ENCODE assay signal across 16 cellular contexts in the genomic region with DNA sequence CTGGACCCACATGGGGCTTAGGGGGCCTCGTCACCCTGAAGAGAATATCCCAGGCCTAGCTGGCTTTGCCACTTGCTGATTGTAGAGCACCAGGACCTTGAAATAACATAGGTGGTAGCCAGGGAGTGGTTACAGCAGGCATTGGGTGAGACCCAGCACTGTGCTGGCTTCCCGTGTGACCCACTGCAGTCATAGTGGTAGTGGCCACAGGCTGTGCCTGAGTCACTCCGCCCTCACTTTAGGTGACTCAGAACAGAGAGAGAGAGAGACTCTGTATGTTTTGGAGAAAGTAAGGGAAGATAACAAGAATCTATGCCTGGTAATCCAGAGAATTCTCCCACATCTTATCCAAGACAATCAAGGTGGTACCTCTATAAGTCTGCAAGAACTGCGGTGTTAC.
"Had no signal": no experiment of that assay in that cellular context is flagged by ENCODE, and none has a peak within 500 bp of the region (broad histone marks: within the 10 kb centered on the region; RNA-seq: fewer than 3 reads in every experiment).

No MANE protein-coding gene starts in this region.

- H3K4me1 ChIP-seq: left ventricle myocardium inferior, pancreas, transverse colon had no signal

- H3K4me3 ChIP-seq: left ventricle myocardium inferior, pancreas, transverse colon had no signal

- H3K27me3 ChIP-seq: pancreas, transverse colon had no signal

- H3K9me3 ChIP-seq: pancreas had no signal

- H3K36me3 ChIP-seq: left ventricle myocardium inferior, pancreas, transverse colon, WERI-Rb-1 had no signal

- H3K4me3 Mint-ChIP-seq: activated CD4-positive, alpha-beta memory T cell treated with anti-CD3 and anti-CD28 coated beads for 36 hours; activated CD8-positive, alpha-beta memory T cell treated with anti-CD3 and anti-CD28 coated beads, Interleukin-2, amount 10 ng/mL, durations not matched to agents 7 days and 5 days; memory B cell; naive thymus-derived CD8-positive, alpha-beta T cell; stimulated activated naive B cell treated with anti-CD40 and anti-IgM and Interleukin-4, amounts not matched to agents 10 μg/mL and 1 μg/mL and 100 μg/mL, for 72 hours had no signal

- DNase-seq: activated CD4-positive, alpha-beta memory T cell treated with anti-CD3 and anti-CD28 coated beads for 36 hours; activated CD8-positive, alpha-beta memory T cell treated with anti-CD3 and anti-CD28 coated beads, Interleukin-2, amount 10 ng/mL, durations not matched to agents 7 days and 5 days; activated naive CD4-positive, alpha-beta T cell treated with anti-CD3 and anti-CD28 coated beads, Interleukin-2, amount 50 U/mL, for 16 hours; activated T-cell treated with anti-CD3 and anti-CD28 coated beads, Interleukin-2, amount 50 U/mL, for 1 hour; hypothalamus; left ventricle myocardium inferior; naive thymus-derived CD8-positive, alpha-beta T cell; pancreas; retina; stimulated activated CD4-positive, alpha-beta T cell treated with anti-CD3 and anti-CD28 coated beads, Interleukin-12 subunit alpha, Interleukin-12 subunit beta, amount 100 ng/mL, for 4 hours; stimulated activated naive B cell treated with anti-CD40 and anti-IgM and Interleukin-4, amounts not matched to agents 10 μg/mL and 1 μg/mL and 100 μg/mL, for 72 hours; substantia nigra; transverse colon; WERI-Rb-1 had no signal

- H3K27ac ChIP-seq: left ventricle myocardium inferior, pancreas, transverse colon, WERI-Rb-1 had no signal

- H3K4me1 Mint-ChIP-seq: activated CD8-positive, alpha-beta memory T cell treated with anti-CD3 and anti-CD28 coated beads, Interleukin-2, amount 10 ng/mL, durations not matched to agents 7 days and 5 days; memory B cell; naive thymus-derived CD8-positive, alpha-beta T cell; stimulated activated naive B cell treated with anti-CD40 and anti-IgM and Interleukin-4, amounts not matched to agents 10 μg/mL and 1 μg/mL and 100 μg/mL, for 72 hours had no signal

- ATAC-seq: activated CD8-positive, alpha-beta memory T cell treated with anti-CD3 and anti-CD28 coated beads, Interleukin-2, amount 10 ng/mL, durations not matched to agents 7 days and 5 days; esophagus mucosa; naive thymus-derived CD8-positive, alpha-beta T cell; pancreas had no signal

- H3K27me3 Mint-ChIP-seq: activated CD4-positive, alpha-beta memory T cell treated with anti-CD3 and anti-CD28 coated beads for 36 hours; activated CD8-positive, alpha-beta memory T cell treated with anti-CD3 and anti-CD28 coated beads, Interleukin-2, amount 10 ng/mL, durations not matched to agents 7 days and 5 days; memory B cell; stimulated activated naive B cell treated with anti-CD40 and anti-IgM and Interleukin-4, amounts not matched to agents 10 μg/mL and 1 μg/mL and 100 μg/mL, for 72 hours had no signal

- H3K36me3 Mint-ChIP-seq: activated CD4-positive, alpha-beta memory T cell treated with anti-CD3 and anti-CD28 coated beads for 36 hours; activated CD8-positive, alpha-beta memory T cell treated with anti-CD3 and anti-CD28 coated beads, Interleukin-2, amount 10 ng/mL, durations not matched to agents 7 days and 5 days; memory B cell; stimulated activated naive B cell treated with anti-CD40 and anti-IgM and Interleukin-4, amounts not matched to agents 10 μg/mL and 1 μg/mL and 100 μg/mL, for 72 hours had no signal

- H3K27ac Mint-ChIP-seq: activated CD4-positive, alpha-beta memory T cell treated with anti-CD3 and anti-CD28 coated beads for 36 hours; activated CD8-positive, alpha-beta memory T cell treated with anti-CD3 and anti-CD28 coated beads, Interleukin-2, amount 10 ng/mL, durations not matched to agents 7 days and 5 days; memory B cell; naive thymus-derived CD8-positive, alpha-beta T cell; stimulated activated naive B cell treated with anti-CD40 and anti-IgM and Interleukin-4, amounts not matched to agents 10 μg/mL and 1 μg/mL and 100 μg/mL, for 72 hours had no signal
